In the genomic region with DNA sequence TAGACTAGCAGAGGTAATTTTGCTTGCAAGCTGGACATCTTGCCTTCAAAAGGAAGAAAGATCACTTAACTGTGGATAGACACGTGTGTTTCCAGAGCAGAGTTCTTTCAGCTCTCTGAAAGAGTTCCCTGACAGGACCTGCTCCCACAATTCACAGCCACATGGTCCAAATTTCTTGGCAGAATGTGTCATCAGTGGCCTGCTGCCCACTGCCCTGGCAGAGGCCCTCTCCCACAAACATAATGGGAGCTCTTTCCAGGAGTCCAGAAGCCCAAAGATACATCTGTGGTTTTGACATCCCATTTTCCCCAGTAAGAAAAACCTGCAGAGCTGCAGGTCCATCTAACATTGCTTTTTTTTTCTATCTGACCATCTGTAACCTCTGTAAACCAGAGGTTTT, we compare ENCODE assay signal across 25 cellular contexts. TPM values are rescaled to one million over a fixed set of nuclear protein-coding genes. Genes with fewer than 3 reads are reported as not detected.
DNase-seq lines count a peak whose midpoint lies in the region; ATAC-seq and TF ChIP-seq lines count a peak whose summit lies in the region.
"Had no signal": no experiment of that assay in that cellular context is flagged by ENCODE, and none has a peak within 500 bp of the region (broad histone marks: within the 10 kb centered on the region; RNA-seq: fewer than 3 reads in every experiment).

No MANE protein-coding gene starts in this region.

- intact Hi-C loops in left cardiac atrium (cut with DNase I) = no loop called here
- intact Hi-C loops in posterior cingulate gyrus (cut with DNase I) = no loop called here

- ATAC-seq in left cardiac atrium (peak; percentile 67 to 91), GM21528 (IDR thresholded peaks at IDR 0.05; ENCODE audit: low FRiP score, unreplicated experiment) (no peak)
- ATAC-seq: activated CD8-positive, alpha-beta T cell treated with anti-CD3 and anti-CD28 coated beads, Interleukin-2, amount 10 ng/mL, durations not matched to agents 7 days and 5 days; gastroesophageal sphincter; natural killer cell had no signal

- in situ Hi-C loops in astrocyte of the spinal cord (cut with HindIII; ENCODE audit: low sequenced_read_pairs) = no loop called here

- DNase-seq in M059J (ENCODE audit: low read depth) = peak; percentile 7
- DNase-seq in astrocyte of the spinal cord (ENCODE audit: low read depth, low spot score) = peak; percentile 53
- DNase-seq in left cardiac atrium = no peak
- DNase-seq in posterior cingulate gyrus = peak in 9 of 10 donors; percentile 13 to 86 (median 42)
- no peak for DNase-seq in HK-2 (ENCODE audit: unreplicated experiment)
- DNase-seq in stimulated activated naive CD4-positive, alpha-beta T cell treated with Interleukin-2 at 50 U/mL for 16 hours (lab: John Stamatoyannopoulos, UW) = no peak
- DNase-seq in DMS153 (lab: John Stamatoyannopoulos, UW) = no peak
- DNase-seq: activated CD4-positive, CD25-positive, alpha-beta regulatory T cell treated with anti-CD3 and anti-CD28 coated beads, Interleukin-2, amount 50 U/mL, for 72 hours; activated CD8-positive, alpha-beta T cell treated with anti-CD3 and anti-CD28 coated beads, Interleukin-2, amount 10 ng/mL, durations not matched to agents 7 days and 5 days; activated gamma-delta T cell treated with Interleukin-2 at 50 U/mL for 16 hours; CD4-positive, alpha-beta T cell; cerebellar nuclear complex; effector CD4-positive, alpha-beta T cell; GF-D8; HCEC 1CT; natural killer cell; NCI-H1436; NCI-H526; pancreas; stimulated activated CD8-positive, alpha-beta memory T cell treated with anti-CD3 and anti-CD28 coated beads, Interleukin-4, amount 100 ng/mL, for 48 hours; SW 1271 had no signal

- H3K4me3 ChIP-seq in astrocyte of the spinal cord (ENCODE audit: low read depth, low read length) = no peak overlapping the region
- H3K4me3 ChIP-seq: gastroesophageal sphincter, pancreas, suprapubic skin, uterus had no signal

- no peak for TF ChIP-seq CTCF in astrocyte of the spinal cord (IDR thresholded peaks at IDR 0.05; ENCODE audit: low read depth, low read length)

RNA-seq across cellular contexts. Expression of a gene that starts 48.3 kb away (rescaled TPM):
- 3.2 and 4.4 TPM in 2 replicates for total RNA-seq in M059J (2014; rRNA removed; shearing (Covaris generic))
- total RNA-seq in left cardiac atrium = 1 to 10 TPM; 4.1 to 4.2 TPM

RNA-seq across cellular contexts. Expression of a gene that starts 49.1 kb away (rescaled TPM):
- 97.1 and 140 TPM in 2 replicates for total RNA-seq in M059J (2014; rRNA removed; shearing (Covaris generic))
- 10 to 100 TPM; 27.5 to 39.0 TPM for total RNA-seq in left cardiac atrium

Comparison
In these comparisons a context has a peak if more than half of its experiments do, and no peak if none do; other contexts are left out.
1. DNase-seq: peak in M059J (single experiment), astrocyte of the spinal cord (single experiment) and posterior cingulate gyrus (9 of 10); none in left cardiac atrium (single experiment), HK-2 (single experiment), stimulated activated naive CD4-positive, alpha-beta T cell treated with Interleukin-2 at 50 U/mL for 16 hours (single experiment) and DMS153 (single experiment).